Comparison of ENCODE assay signal across 12 cellular contexts in the genomic region with DNA sequence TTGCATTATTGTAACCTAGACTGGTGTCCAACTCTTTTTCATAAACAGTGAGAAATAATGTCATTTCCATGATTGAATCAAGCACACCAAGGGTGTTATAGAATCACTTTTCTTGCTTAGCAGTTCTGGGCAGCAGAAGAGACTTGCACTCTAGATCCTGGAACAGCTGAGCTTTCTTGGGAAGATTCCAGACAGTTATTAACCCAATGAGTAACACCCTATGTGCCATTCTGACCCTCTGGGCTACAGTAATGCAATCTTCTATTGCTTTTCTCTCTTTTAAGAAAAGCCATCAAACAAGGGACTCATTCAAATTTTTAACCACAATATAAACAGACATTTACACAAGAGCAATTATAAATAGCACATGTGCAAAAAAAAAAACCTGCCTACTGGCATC. TPM values are rescaled to one million over a fixed set of nuclear protein-coding genes. Genes with fewer than 3 reads are reported as not detected.
DNase-seq lines count a peak whose midpoint lies in the region; ATAC-seq and TF ChIP-seq lines count a peak whose summit lies in the region.
"Had no signal": no experiment of that assay in that cellular context is flagged by ENCODE, and none has a peak within 500 bp of the region (broad histone marks: within the 10 kb centered on the region; RNA-seq: fewer than 3 reads in every experiment).

No MANE protein-coding gene starts in this region.

- H3K27ac ChIP-seq in lower lobe of right lung: no peak overlapping the region
- no peak overlapping the region for H3K27ac ChIP-seq in gastrocnemius medialis
- H3K27ac ChIP-seq: SK-N-MC had no signal

- TF ChIP-seq CTCF in cardiac fibroblast (IDR thresholded peaks at IDR 0.05; ENCODE audit: low read depth, low read length): no peak
- TF ChIP-seq CTCF in lower lobe of right lung (IDR thresholded peaks at IDR 0.05): no peak
- TF ChIP-seq CTCF in GM20000 (IDR thresholded peaks at IDR 0.05; ENCODE audit: extremely low read depth, missing control alignments): no peak
- no peak for TF ChIP-seq CTCF in gastrocnemius medialis (IDR thresholded peaks at IDR 0.05 in 4 of 5, conservative IDR thresholded peaks at IDR 0.05 in 1 of 5)

- H3K9me3 ChIP-seq in lower lobe of right lung: no peaks in the 10 kb centered on the region
- no peaks in the 10 kb centered on the region for H3K9me3 ChIP-seq in gastrocnemius medialis

- no peak overlapping the region for H3K27ac Mint-ChIP-seq in stimulated activated memory B cell treated with anti-CD40 and anti-IgM and Interleukin-4, amounts not matched to agents 10 μg/mL and 1 μg/mL and 100 μg/mL, for 72 hours
- H3K27ac Mint-ChIP-seq: progenitor cell of endocrine pancreas had no signal

- in situ Hi-C loops in gastrocnemius medialis (cut with MboI; ENCODE audit: low sequenced_read_pairs in 4 of 4): loop anchor here in 1 of 4 donors (10.0 kb wide), 1 partner anchor 130 kb away; the partner anchor contains the start of gene FBXL22

- no peaks in the 10 kb centered on the region for H3K27me3 ChIP-seq in lower lobe of right lung (ENCODE audit: low read depth)
- no peaks in the 10 kb centered on the region for H3K27me3 ChIP-seq in gastrocnemius medialis

- ATAC-seq in lower lobe of right lung (peak; percentile 48 to 55), gastrocnemius medialis (no peak)
- ATAC-seq in stimulated activated memory B cell treated with anti-CD40 and anti-IgM and Interleukin-4, amounts not matched to agents 10 μg/mL and 1 μg/mL and 100 μg/mL, for 72 hours: no peak
- no peak for ATAC-seq in activated CD4-positive, CD25-positive, alpha-beta regulatory T cell treated with anti-CD3 and anti-CD28 coated beads, Interleukin-2, amount 50 U/mL, for 24 hours

- H3K4me3 ChIP-seq in cardiac fibroblast (replicated peaks in 1 of 2; ENCODE audit: low read depth in 2 of 2, low read length in 2 of 2) (no peak overlapping the region), lower lobe of right lung (no peak overlapping the region), gastrocnemius medialis (no peak overlapping the region)
- H3K4me3 ChIP-seq: SK-N-MC had no signal

- intact Hi-C loops in lower lobe of right lung (cut with DNase I): no loop called here
- intact Hi-C loops in gastrocnemius medialis (cut with DNase I; ENCODE audit: low total_unique reads): no loop called here

- H3K4me3 Mint-ChIP-seq in stimulated activated memory B cell treated with anti-CD40 and anti-IgM and Interleukin-4, amounts not matched to agents 10 μg/mL and 1 μg/mL and 100 μg/mL, for 72 hours: no peak overlapping the region

- TF ChIP-seq POLR2A in gastrocnemius medialis (IDR thresholded peaks at IDR 0.05): no peak

- DNase-seq in AG20443 (ENCODE audit: low spot score): peak; percentile 55
- peak; percentile 86 for DNase-seq in M059J (ENCODE audit: low read depth)
- DNase-seq in cardiac fibroblast (ENCODE audit: low read depth in 2 of 2): peak; percentile 33 to 72
- no peak for DNase-seq in lower lobe of right lung
- DNase-seq in GM20000 (ENCODE audit: low spot score): no peak
- no peak for DNase-seq in gastrocnemius medialis
- DNase-seq: MM.1S; stimulated activated CD4-positive, alpha-beta T cell treated with anti-CD3 and anti-CD28 coated beads, Interleukin-2, amount 100 ng/mL, for 24 hours had no signal

- no peaks in the 10 kb centered on the region for H3K27me3 Mint-ChIP-seq in stimulated activated memory B cell treated with anti-CD40 and anti-IgM and Interleukin-4, amounts not matched to agents 10 μg/mL and 1 μg/mL and 100 μg/mL, for 72 hours

- no peaks in the 10 kb centered on the region for H3K36me3 ChIP-seq in lower lobe of right lung
- H3K36me3 ChIP-seq in gastrocnemius medialis: no peaks in the 10 kb centered on the region

- no peaks in the 10 kb centered on the region for H3K9me3 Mint-ChIP-seq in stimulated activated memory B cell treated with anti-CD40 and anti-IgM and Interleukin-4, amounts not matched to agents 10 μg/mL and 1 μg/mL and 100 μg/mL, for 72 hours

- H3K4me1 ChIP-seq in lower lobe of right lung: peaks cover 36% of the 10 kb centered on the region
- no peaks in the 10 kb centered on the region for H3K4me1 ChIP-seq in gastrocnemius medialis

- peaks cover 21% of the 10 kb centered on the region for H3K4me1 Mint-ChIP-seq in stimulated activated memory B cell treated with anti-CD40 and anti-IgM and Interleukin-4, amounts not matched to agents 10 μg/mL and 1 μg/mL and 100 μg/mL, for 72 hours

- no peaks in the 10 kb centered on the region for H3K36me3 Mint-ChIP-seq in stimulated activated memory B cell treated with anti-CD40 and anti-IgM and Interleukin-4, amounts not matched to agents 10 μg/mL and 1 μg/mL and 100 μg/mL, for 72 hours

RNA-seq across cellular contexts. Expression of gene USP3, which starts 39.3 kb away (rescaled TPM):
- total RNA-seq in M059J (2014; rRNA removed; shearing (Covaris generic)): 25.7 and 29.9 TPM in 2 replicates
- 74.5 TPM for total RNA-seq in lower lobe of right lung
- 10 to 100 TPM; 12.1 to 29.4 (median 15.5) TPM for total RNA-seq in gastrocnemius medialis

Comparison
In these comparisons a context has a peak if more than half of its experiments do, and no peak if none do; other contexts are left out.
1. DNase-seq: peak in AG20443 (single experiment), M059J (single experiment) and cardiac fibroblast (2 of 2); none in lower lobe of right lung (single experiment), GM20000 (single experiment) and gastrocnemius medialis (0 of 2).
2. ATAC-seq: peak in lower lobe of right lung (2 of 2); none in stimulated activated memory B cell treated with anti-CD40 and anti-IgM and Interleukin-4, amounts not matched to agents 10 μg/mL and 1 μg/mL and 100 μg/mL, for 72 hours (single experiment), activated CD4-positive, CD25-positive, alpha-beta regulatory T cell treated with anti-CD3 and anti-CD28 coated beads, Interleukin-2, amount 50 U/mL, for 24 hours (0 of 2) and gastrocnemius medialis (0 of 2).